1 cellular context compared by ENCODE assay signal in the genomic region with DNA sequence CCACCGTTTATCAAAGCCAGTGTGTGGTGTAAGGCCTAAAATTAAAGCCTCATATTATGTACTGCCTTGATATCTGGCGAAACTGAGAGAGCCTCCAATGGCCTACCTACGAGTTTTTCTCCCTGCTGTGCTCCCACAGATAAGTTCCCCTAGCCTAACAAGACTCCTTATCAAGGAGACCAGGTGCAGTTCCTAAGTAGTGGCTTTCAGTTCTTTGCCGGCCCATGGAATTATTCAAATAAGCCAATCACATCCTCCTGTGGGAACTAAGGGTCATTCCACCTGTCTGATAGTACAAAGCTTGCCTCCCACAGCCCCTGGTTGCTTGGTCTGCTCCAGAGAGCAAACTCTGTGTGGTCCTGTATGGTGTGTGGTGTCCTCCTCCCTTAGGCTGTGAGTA.
TF ChIP-seq lines count a peak whose summit lies in the region.

No MANE protein-coding gene starts in this region.

TF ChIP-seq in K562, 482 proteins besides CTCF, POLR2A, EP300 and RAD21 (continued from another document and continues in another):
- TF ChIP-seq, protein P1, sequence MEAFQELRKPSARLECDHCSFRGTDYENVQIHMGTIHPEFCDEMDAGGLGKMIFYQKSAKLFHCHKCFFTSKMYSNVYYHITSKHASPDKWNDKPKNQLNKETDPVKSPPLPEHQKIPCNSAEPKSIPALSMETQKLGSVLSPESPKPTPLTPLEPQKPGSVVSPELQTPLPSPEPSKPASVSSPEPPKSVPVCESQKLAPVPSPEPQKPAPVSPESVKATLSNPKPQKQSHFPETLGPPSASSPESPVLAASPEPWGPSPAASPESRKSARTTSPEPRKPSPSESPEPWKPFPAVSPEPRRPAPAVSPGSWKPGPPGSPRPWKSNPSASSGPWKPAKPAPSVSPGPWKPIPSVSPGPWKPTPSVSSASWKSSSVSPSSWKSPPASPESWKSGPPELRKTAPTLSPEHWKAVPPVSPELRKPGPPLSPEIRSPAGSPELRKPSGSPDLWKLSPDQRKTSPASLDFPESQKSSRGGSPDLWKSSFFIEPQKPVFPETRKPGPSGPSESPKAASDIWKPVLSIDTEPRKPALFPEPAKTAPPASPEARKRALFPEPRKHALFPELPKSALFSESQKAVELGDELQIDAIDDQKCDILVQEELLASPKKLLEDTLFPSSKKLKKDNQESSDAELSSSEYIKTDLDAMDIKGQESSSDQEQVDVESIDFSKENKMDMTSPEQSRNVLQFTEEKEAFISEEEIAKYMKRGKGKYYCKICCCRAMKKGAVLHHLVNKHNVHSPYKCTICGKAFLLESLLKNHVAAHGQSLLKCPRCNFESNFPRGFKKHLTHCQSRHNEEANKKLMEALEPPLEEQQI (IDR thresholded peaks at IDR 0.05), result peak; percentile 96
- no peak for TF ChIP-seq HMGN3 (IDR thresholded peaks at IDR 0.05; ENCODE audit: borderline replicate concordance, extremely low read depth, insufficient read length, low read depth, low read length)
- TF ChIP-seq, protein P2, sequence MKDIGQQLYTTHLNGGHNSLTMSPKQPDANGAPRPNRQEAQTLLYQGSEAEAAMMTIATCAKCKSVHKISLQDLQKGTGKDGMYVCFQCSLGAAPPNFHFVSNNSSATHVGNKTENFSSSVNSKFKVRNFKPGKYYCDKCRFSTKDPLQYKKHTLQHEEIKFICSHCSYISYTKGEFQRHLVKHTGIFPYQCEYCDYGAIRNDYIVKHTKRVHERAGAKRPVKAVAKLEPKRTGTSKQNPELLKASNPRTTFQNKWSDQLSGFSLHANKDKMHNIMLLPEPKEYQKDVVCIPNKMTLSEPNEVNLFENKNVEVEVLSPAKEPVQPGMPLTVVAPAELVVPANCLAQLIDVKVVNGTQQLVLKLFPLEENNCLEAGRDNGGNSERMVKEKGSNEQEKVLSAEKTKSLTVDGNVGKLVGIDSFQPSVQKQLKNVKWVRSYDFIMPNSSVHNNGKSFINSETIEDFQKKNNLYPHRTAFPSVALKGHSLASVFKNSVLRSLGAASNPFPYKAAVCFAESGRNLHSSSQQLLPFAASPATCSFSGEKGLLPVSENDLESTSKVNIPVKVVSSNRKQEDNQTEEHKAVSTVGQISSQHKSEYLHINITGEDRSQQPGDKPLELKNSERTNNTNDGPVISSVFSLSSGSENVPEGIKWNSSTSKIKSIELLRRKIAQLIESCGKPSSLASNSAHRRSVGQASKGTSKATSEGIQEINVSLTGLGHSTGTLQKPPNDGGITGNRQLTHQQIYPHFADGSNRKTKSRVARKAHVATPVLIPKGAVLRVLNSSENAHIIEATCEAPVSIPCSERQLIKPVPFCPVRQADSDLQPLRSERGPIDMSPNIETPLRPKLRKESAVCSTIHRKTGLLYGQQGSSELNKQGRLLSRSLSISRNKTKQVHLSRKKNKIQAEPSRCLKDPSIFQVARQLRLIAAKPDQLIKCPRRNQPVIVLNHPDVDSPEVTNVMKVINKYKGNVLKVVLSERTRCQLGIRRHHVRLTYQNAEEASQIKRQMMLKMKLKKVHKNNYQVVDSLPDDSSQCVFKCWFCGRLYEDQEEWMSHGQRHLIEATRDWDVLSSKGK (CRISPR knock-in tag; IDR thresholded peaks at IDR 0.05), result no peak
- no peak for TF ChIP-seq CREB5 (CRISPR knock-in tag; IDR thresholded peaks at IDR 0.05)
- no peak for TF ChIP-seq ZNF592 (IDR thresholded peaks at IDR 0.05)
- TF ChIP-seq NFXL1 (CRISPR knock-in tag; IDR thresholded peaks at IDR 0.05), result no peak
- TF ChIP-seq PYGO2 (tag; IDR thresholded peaks at IDR 0.05), result no peak
- TF ChIP-seq REST (CRISPR knock-in tag; IDR thresholded peaks at IDR 0.05; ENCODE audit: low read depth), result no peak
- no peak for TF ChIP-seq BHLHE40 (IDR thresholded peaks at IDR 0.05; ENCODE audit: low read length)
- peak; percentile 31; the same call in 1 of the 2 replicates for TF ChIP-seq CXXC5 (CRISPR knock-in tag; IDR thresholded peaks at IDR 0.05)
- TF ChIP-seq EHMT2 (IDR thresholded peaks at IDR 0.05), result no peak
- TF ChIP-seq HIVEP1 (CRISPR knock-in tag; IDR thresholded peaks at IDR 0.05), result no peak
- TF ChIP-seq, protein P3, sequence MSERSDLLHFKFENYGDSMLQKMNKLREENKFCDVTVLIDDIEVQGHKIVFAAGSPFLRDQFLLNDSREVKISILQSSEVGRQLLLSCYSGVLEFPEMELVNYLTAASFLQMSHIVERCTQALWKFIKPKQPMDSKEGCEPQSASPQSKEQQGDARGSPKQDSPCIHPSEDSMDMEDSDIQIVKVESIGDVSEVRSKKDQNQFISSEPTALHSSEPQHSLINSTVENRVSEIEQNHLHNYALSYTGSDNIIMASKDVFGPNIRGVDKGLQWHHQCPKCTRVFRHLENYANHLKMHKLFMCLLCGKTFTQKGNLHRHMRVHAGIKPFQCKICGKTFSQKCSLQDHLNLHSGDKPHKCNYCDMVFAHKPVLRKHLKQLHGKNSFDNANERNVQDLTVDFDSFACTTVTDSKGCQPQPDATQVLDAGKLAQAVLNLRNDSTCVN (CRISPR knock-in tag; IDR thresholded peaks at IDR 0.05), result no peak
- TF ChIP-seq, protein P4, sequence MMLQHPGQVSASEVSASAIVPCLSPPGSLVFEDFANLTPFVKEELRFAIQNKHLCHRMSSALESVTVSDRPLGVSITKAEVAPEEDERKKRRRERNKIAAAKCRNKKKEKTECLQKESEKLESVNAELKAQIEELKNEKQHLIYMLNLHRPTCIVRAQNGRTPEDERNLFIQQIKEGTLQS (IDR thresholded peaks at IDR 0.05), result no peak
- TF ChIP-seq, protein P4 (CRISPR knock-in tag; conservative IDR thresholded peaks at IDR 0.05), result no peak
- TF ChIP-seq PPARD (CRISPR knock-in tag; IDR thresholded peaks at IDR 0.05), result no peak
- no peak for TF ChIP-seq ZNF134 (CRISPR knock-in tag; conservative IDR thresholded peaks at IDR 0.05)
- TF ChIP-seq SLC30A9 (CRISPR knock-in tag; IDR thresholded peaks at IDR 0.05), result no peak
- no peak for TF ChIP-seq KHSRP (IDR thresholded peaks at IDR 0.05)
- no peak for TF ChIP-seq CREB1 (IDR thresholded peaks at IDR 0.05)
- no peak for TF ChIP-seq CREB1 (CRISPR knock-in tag; IDR thresholded peaks at IDR 0.05)
- peak; percentile 88 for TF ChIP-seq TCF3 (CRISPR knock-in tag; IDR thresholded peaks at IDR 0.05)
- TF ChIP-seq NR4A1 (CRISPR knock-in tag; IDR thresholded peaks at IDR 0.05), result no peak
- TF ChIP-seq NR4A1 (tag; IDR thresholded peaks at IDR 0.05), result no peak
- TF ChIP-seq ZBTB33 (CRISPR knock-in tag; IDR thresholded peaks at IDR 0.05), result no peak
- peak; percentile 39; the same call in 1 of the 2 replicates for TF ChIP-seq KLF16 (IDR thresholded peaks at IDR 0.05)
- TF ChIP-seq, protein P5, sequence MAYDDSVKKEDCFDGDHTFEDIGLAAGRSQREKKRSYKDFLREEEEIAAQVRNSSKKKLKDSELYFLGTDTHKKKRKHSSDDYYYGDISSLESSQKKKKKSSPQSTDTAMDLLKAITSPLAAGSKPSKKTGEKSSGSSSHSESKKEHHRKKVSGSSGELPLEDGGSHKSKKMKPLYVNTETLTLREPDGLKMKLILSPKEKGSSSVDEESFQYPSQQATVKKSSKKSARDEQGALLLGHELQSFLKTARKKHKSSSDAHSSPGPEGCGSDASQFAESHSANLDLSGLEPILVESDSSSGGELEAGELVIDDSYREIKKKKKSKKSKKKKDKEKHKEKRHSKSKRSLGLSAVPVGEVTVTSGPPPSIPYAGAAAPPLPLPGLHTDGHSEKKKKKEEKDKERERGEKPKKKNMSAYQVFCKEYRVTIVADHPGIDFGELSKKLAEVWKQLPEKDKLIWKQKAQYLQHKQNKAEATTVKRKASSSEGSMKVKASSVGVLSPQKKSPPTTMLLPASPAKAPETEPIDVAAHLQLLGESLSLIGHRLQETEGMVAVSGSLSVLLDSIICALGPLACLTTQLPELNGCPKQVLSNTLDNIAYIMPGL (CRISPR knock-in tag; IDR thresholded peaks at IDR 0.05), result no peak
- TF ChIP-seq DPF2 (IDR thresholded peaks at IDR 0.05), result peak; percentile 71
